Comparison of ENCODE assay signal across 8 cellular contexts in genomic region chr1:220879090-220879508, GRCh38. TPM values are rescaled to one million over a fixed set of nuclear protein-coding genes. Genes with fewer than 3 reads are reported as not detected.
DNase-seq lines count a peak whose midpoint lies in the region; ATAC-seq and TF ChIP-seq lines count a peak whose summit lies in the region.

Gene HLX (plus strand): TSS chr1:220879443. CDS start chr1:220879858, 415 bp downstream.

- no peaks in the 10 kb centered on the region for H3K9me3 Mint-ChIP-seq in T-cell
- no peaks in the 10 kb centered on the region for H3K9me3 Mint-ChIP-seq in stimulated activated memory B cell treated with anti-CD40 and anti-IgM and Interleukin-4, amounts not matched to agents 10 μg/mL and 1 μg/mL and 100 μg/mL, for 72 hours

- peak within 1 kb of the TSS in 1 of 2 donors; percentile 39 for H3K27ac Mint-ChIP-seq in T-cell
- peak within 1 kb of the TSS; percentile 93 for H3K27ac Mint-ChIP-seq in stimulated activated memory B cell treated with anti-CD40 and anti-IgM and Interleukin-4, amounts not matched to agents 10 μg/mL and 1 μg/mL and 100 μg/mL, for 72 hours

- H3K27me3 ChIP-seq in left lung = peaks cover 12 to 47% of the 10 kb centered on the region in 2 donors

- H3K9me3 ChIP-seq in left lung = no peaks in the 10 kb centered on the region

- intact Hi-C loops in left lung (cut with DNase I) = loop anchor here in 1 of 2 donors (10.0 kb wide), 1 partner anchor 326 kb away; no protein-coding TSS in a partner anchor

- H3K27ac ChIP-seq in left lung = peak within 1 kb of the TSS; percentile 97 to 99

- H3K36me3 ChIP-seq in left lung = peaks cover 0 to 19% of the 10 kb centered on the region in 2 donors

- peak within 1 kb of the TSS; percentile 70 to 71 for H3K4me3 ChIP-seq in left lung

- DNase-seq in Daoy (ENCODE audit: low read depth) (peak; percentile 93), GM20000 (ENCODE audit: low spot score) (peak; percentile 80), HPDE6-E6E7 (ENCODE audit: extremely low spot score) (peak; percentile 35), T-cell (peak in 3 of 34 experiments; percentile 10 to 54 (median 34)), ecto neural progenitor cell (ENCODE audit: low spot score) (peak; percentile 82), left lung (peak; percentile 94 to 96), COR-L47 (lab: John Stamatoyannopoulos, UW) (no peak)

- H3K4me3 Mint-ChIP-seq in T-cell = peak within 1 kb of the TSS; percentile 65 to 82 (median 74)
- peak within 1 kb of the TSS; percentile 99 for H3K4me3 Mint-ChIP-seq in stimulated activated memory B cell treated with anti-CD40 and anti-IgM and Interleukin-4, amounts not matched to agents 10 μg/mL and 1 μg/mL and 100 μg/mL, for 72 hours

- POLR2A ChIA-PET in T-cell (lab: Charles Lee) = no interaction called here

- H3K4me1 ChIP-seq in left lung = peaks cover 8 to 69% of the 10 kb centered on the region in 2 donors

- H3K36me3 Mint-ChIP-seq in T-cell = no peaks in the 10 kb centered on the region
- peaks cover 29% of the 10 kb centered on the region for H3K36me3 Mint-ChIP-seq in stimulated activated memory B cell treated with anti-CD40 and anti-IgM and Interleukin-4, amounts not matched to agents 10 μg/mL and 1 μg/mL and 100 μg/mL, for 72 hours

- TF ChIP-seq CTCF in GM20000 (IDR thresholded peaks at IDR 0.05; ENCODE audit: extremely low read depth, missing control alignments) (no peak), left lung (IDR thresholded peaks at IDR 0.05) (no peak)

- H3K4me1 Mint-ChIP-seq in T-cell = peaks cover 22 to 37% (median 36%) of the 10 kb centered on the region in 3 donors
- H3K4me1 Mint-ChIP-seq in stimulated activated memory B cell treated with anti-CD40 and anti-IgM and Interleukin-4, amounts not matched to agents 10 μg/mL and 1 μg/mL and 100 μg/mL, for 72 hours = peaks cover 62% of the 10 kb centered on the region

- CTCF ChIA-PET in T-cell (lab: Charles Lee) = no interaction called here

- ATAC-seq in T-cell (replicated peaks in 1 of 4) (peak in 3 of 4 experiments; percentile 11 to 42 (median 37)), left lung (peak; percentile 81)
- ATAC-seq in stimulated activated memory B cell treated with anti-CD40 and anti-IgM and Interleukin-4, amounts not matched to agents 10 μg/mL and 1 μg/mL and 100 μg/mL, for 72 hours = peak; percentile 91

- H3K27me3 Mint-ChIP-seq in T-cell = peaks cover 64 to 80% of the 10 kb centered on the region in 2 donors
- no peaks in the 10 kb centered on the region for H3K27me3 Mint-ChIP-seq in stimulated activated memory B cell treated with anti-CD40 and anti-IgM and Interleukin-4, amounts not matched to agents 10 μg/mL and 1 μg/mL and 100 μg/mL, for 72 hours

RNA-seq across cellular contexts. Expression of gene HLX, which starts in this region (rescaled TPM):
- 2.8 and 4.0 TPM in 2 replicates for total RNA-seq in Daoy (2014; rRNA removed; shearing (Covaris generic))
- total RNA-seq in T-cell (under 1 TPM in 4 of 5 donors, not detected in 1; 0.18 to 0.46 (median 0.37) TPM), left lung (10 to 100 TPM; 15.4 to 22.6 TPM)

Comparison
In these comparisons a context has a peak if more than half of its experiments do, and no peak if none do; other contexts are left out.
1. Peak in ATAC-seq in T-cell; RNA of the gene not detected or under 1 TPM.
2. ATAC-seq: peak in every context shown above with its lines; median percentile 91 in stimulated activated memory B cell treated with anti-CD40 and anti-IgM and Interleukin-4, amounts not matched to agents 10 μg/mL and 1 μg/mL and 100 μg/mL, for 72 hours; 81 in left lung; 37 in T-cell.